10 cellular contexts compared by ENCODE assay signal in genomic region chr6:44489912-44490604, GRCh38.
DNase-seq lines count a peak whose midpoint lies in the region; ATAC-seq lines count a peak whose summit lies in the region.
"Had no signal": no experiment of that assay in that cellular context is flagged by ENCODE, and none has a peak within 500 bp of the region (broad histone marks: within the 10 kb centered on the region; RNA-seq: fewer than 3 reads in every experiment).

No MANE protein-coding gene starts in this region.

- intact Hi-C loops in left cardiac atrium (cut with DNase I), result loop anchor here in 1 of 2 donors (10.0 kb wide), 1 partner anchor 155 kb away; no protein-coding TSS in a partner anchor

- H4K20me1 ChIP-seq in GM23248 (ENCODE audit: insufficient read depth), result no peaks in the 10 kb centered on the region

- H3K27me3 ChIP-seq in GM23248 (replicated peaks; ENCODE audit: insufficient read depth), result no peaks in the 10 kb centered on the region

- no peaks in the 10 kb centered on the region for H3K9me3 ChIP-seq in GM23248 (ENCODE audit: low read depth)

- H3K4me3 ChIP-seq in GM23248 (peak overlapping the region; percentile 59), skeletal muscle cell (ENCODE audit: low read depth, low read length) (no peak overlapping the region)

- peak overlapping the region; percentile 77 for H3K9ac ChIP-seq in GM23248

- H3F3A ChIP-seq in GM23248 (ENCODE audit: insufficient read depth), result peaks cover 23% of the 10 kb centered on the region

- DNase-seq in GM23248, result peak; percentile 96
- DNase-seq in amniotic epithelial cell (ENCODE audit: low read depth), result peak; percentile 97
- peak; percentile 41 for DNase-seq in left cardiac atrium
- DNase-seq in skeletal muscle cell (ENCODE audit: low read depth), result peak; percentile 91
- no peak for DNase-seq in activated naive CD8-positive, alpha-beta T cell treated with anti-CD3 and anti-CD28 coated beads, Interleukin-2, amount 50 U/mL, for 24 hours
- no peak for DNase-seq in RPMI8226

- H3K4me3 Mint-ChIP-seq in activated naive CD8-positive, alpha-beta T cell treated with anti-CD3 and anti-CD28 coated beads, Interleukin-2, amount 50 U/mL, for 24 hours, result no peak overlapping the region
- H3K4me3 Mint-ChIP-seq: activated naive CD8-positive, alpha-beta T cell; nephron had no signal

- in situ Hi-C loops in GM23248 (cut with MboI), result loop anchor here (25.0 kb wide), 2 partner anchors 1222 to 1422 kb away; no protein-coding TSS in a partner anchor

- H3K9me2 ChIP-seq in GM23248 (ENCODE audit: insufficient read depth), result no peaks in the 10 kb centered on the region

- H3K36me3 ChIP-seq in GM23248 (ENCODE audit: low read depth), result no peaks in the 10 kb centered on the region

- WGBS in GM23248 (ENCODE audit: low coverage in 1 of 2, low lambda C conversion rate in 2 of 2, missing lambda C conversion rate in 2 of 2), 2 experiments, result 17 to 22% methylated on average over 6 of the region's 6 CpGs

- no peaks in the 10 kb centered on the region for H3K79me2 ChIP-seq in GM23248 (ENCODE audit: insufficient read depth)

- peak overlapping the region; percentile 75 for H2AFZ ChIP-seq in GM23248

- H3K36me3 Mint-ChIP-seq in activated naive CD8-positive, alpha-beta T cell treated with anti-CD3 and anti-CD28 coated beads, Interleukin-2, amount 50 U/mL, for 24 hours (ENCODE audit: low read depth), result no peaks in the 10 kb centered on the region
- H3K36me3 Mint-ChIP-seq: activated naive CD8-positive, alpha-beta T cell had no signal

- peak overlapping the region; percentile 82 for H3K4me2 ChIP-seq in GM23248 (ENCODE audit: unreplicated experiment)

- H3K27ac Mint-ChIP-seq in activated naive CD8-positive, alpha-beta T cell treated with anti-CD3 and anti-CD28 coated beads, Interleukin-2, amount 50 U/mL, for 24 hours, result no peak overlapping the region
- H3K27ac Mint-ChIP-seq: activated naive CD8-positive, alpha-beta T cell had no signal

- peaks cover 45% of the 10 kb centered on the region for H3K4me1 ChIP-seq in GM23248 (ENCODE audit: insufficient read depth)

- H3K27me3 Mint-ChIP-seq in activated naive CD8-positive, alpha-beta T cell treated with anti-CD3 and anti-CD28 coated beads, Interleukin-2, amount 50 U/mL, for 24 hours, result peaks cover 12% of the 10 kb centered on the region

- no peaks in the 10 kb centered on the region for H3K9me3 Mint-ChIP-seq in activated naive CD8-positive, alpha-beta T cell treated with anti-CD3 and anti-CD28 coated beads, Interleukin-2, amount 50 U/mL, for 24 hours
- H3K9me3 Mint-ChIP-seq: nephron had no signal

- ATAC-seq in left cardiac atrium, result peak; percentile 89 to 94
- ATAC-seq in HG03571 (IDR thresholded peaks at IDR 0.05; ENCODE audit: unreplicated experiment), result no peak
- no peak for ATAC-seq in GM21360 (IDR thresholded peaks at IDR 0.05; ENCODE audit: unreplicated experiment)
- ATAC-seq in activated naive CD8-positive, alpha-beta T cell treated with anti-CD3 and anti-CD28 coated beads, Interleukin-2, amount 50 U/mL, for 24 hours, result no peak

- H3K4me1 Mint-ChIP-seq in activated naive CD8-positive, alpha-beta T cell treated with anti-CD3 and anti-CD28 coated beads, Interleukin-2, amount 50 U/mL, for 24 hours, result no peaks in the 10 kb centered on the region

- H3K27ac ChIP-seq in GM23248, result peak overlapping the region; percentile 90

Comparison
In these comparisons a context has a peak if more than half of its experiments do, and no peak if none do; other contexts are left out.
1. DNase-seq: peak in GM23248 (single experiment), amniotic epithelial cell (single experiment), left cardiac atrium (single experiment) and skeletal muscle cell (single experiment); none in activated naive CD8-positive, alpha-beta T cell treated with anti-CD3 and anti-CD28 coated beads, Interleukin-2, amount 50 U/mL, for 24 hours (single experiment) and RPMI8226 (single experiment).
2. ATAC-seq: peak in left cardiac atrium (2 of 2); none in HG03571 (single experiment), GM21360 (single experiment) and activated naive CD8-positive, alpha-beta T cell treated with anti-CD3 and anti-CD28 coated beads, Interleukin-2, amount 50 U/mL, for 24 hours (single experiment).